In genomic region chr10:26969145-26969926, GRCh38 we compare ENCODE assay signal across 11 cellular contexts.
A peak's percentile ranks its signal among the peaks of the same experiment; 100 is the strongest.
DNase-seq lines count a peak whose midpoint lies in the region; ATAC-seq and FAIRE-seq lines count a peak whose summit lies in the region.
"Had no signal": no experiment of that assay in that cellular context is flagged by ENCODE, and none has a peak within 500 bp of the region (broad histone marks: within the 10 kb centered on the region; RNA-seq: fewer than 3 reads in every experiment).

No MANE protein-coding gene starts in this region.

- H3K9me3 ChIP-seq in small intestine (ENCODE audit: control insufficient read depth, low read depth): no peaks in the 10 kb centered on the region
- H3K9me3 ChIP-seq: vagina had no signal

- intact Hi-C loops in posterior cingulate gyrus (cut with DNase I): no loop called here

- H3K9me3 Mint-ChIP-seq in activated naive CD8-positive, alpha-beta T cell treated with anti-CD3 and anti-CD28 coated beads for 36 hours: no peaks in the 10 kb centered on the region

- H3K36me3 ChIP-seq in small intestine (ENCODE audit: control insufficient read depth in 2 of 2, insufficient read depth in 2 of 2, low read length in 2 of 2): peaks cover 0 to 2% of the 10 kb centered on the region in 2 donors

- no peak overlapping the region for H3K4me3 Mint-ChIP-seq in activated naive CD8-positive, alpha-beta T cell treated with anti-CD3 and anti-CD28 coated beads for 36 hours
- H3K4me3 Mint-ChIP-seq: IgD-negative memory B cell had no signal

- peaks cover 20% of the 10 kb centered on the region for H3K4me1 Mint-ChIP-seq in activated naive CD8-positive, alpha-beta T cell treated with anti-CD3 and anti-CD28 coated beads for 36 hours

- H3K27ac Mint-ChIP-seq in activated naive CD8-positive, alpha-beta T cell treated with anti-CD3 and anti-CD28 coated beads for 36 hours: peak overlapping the region; percentile 83
- H3K27ac Mint-ChIP-seq: IgD-negative memory B cell had no signal

- peaks cover 26% of the 10 kb centered on the region for H3K36me3 Mint-ChIP-seq in activated naive CD8-positive, alpha-beta T cell treated with anti-CD3 and anti-CD28 coated beads for 36 hours

- WGBS in small intestine, 3 donors: 82 to 91% (median 84%) methylated on average over 6 of the region's 6 CpGs

- H3K27me3 ChIP-seq in small intestine (ENCODE audit: control insufficient read depth in 2 of 2, insufficient read depth in 2 of 2, low read length in 2 of 2): no peaks in the 10 kb centered on the region
- H3K27me3 ChIP-seq: vagina had no signal

- no peaks in the 10 kb centered on the region for H3K27me3 Mint-ChIP-seq in activated naive CD8-positive, alpha-beta T cell treated with anti-CD3 and anti-CD28 coated beads for 36 hours
- H3K27me3 Mint-ChIP-seq: IgD-negative memory B cell had no signal

- FAIRE-seq in small intestine (lab: Jason Lieb, UNC) (no peak), frontal cortex (lab: Jason Lieb, UNC) (no peak)

- H3K4me3 ChIP-seq in small intestine (ENCODE audit: low read depth in 1 of 2, low read length in 2 of 2): no peak overlapping the region
- H3K4me3 ChIP-seq: vagina had no signal

- DNase-seq in activated naive CD8-positive, alpha-beta T cell treated with anti-CD3 and anti-CD28 coated beads for 36 hours: peak; percentile 17
- DNase-seq in small intestine (no peak), posterior cingulate gyrus (no peak), NCI-H2029 (lab: John Stamatoyannopoulos, UW) (no peak), frontal cortex (ENCODE audit: low spot score in 2 of 2) (no peak)
- DNase-seq: stimulated activated CD4-positive, alpha-beta T cell treated with anti-CD3 and anti-CD28 coated beads, Interleukin-2, amount 100 ng/mL, for 24 hours had no signal

- H3K4me1 ChIP-seq in small intestine (ENCODE audit: control insufficient read depth in 2 of 2, insufficient read depth in 1 of 2, low read depth in 1 of 2, low read length in 1 of 2): no peaks in the 10 kb centered on the region
- H3K4me1 ChIP-seq: vagina had no signal

- peak; percentile 77 for ATAC-seq in GM18517 (IDR thresholded peaks at IDR 0.05; ENCODE audit: unreplicated experiment)
- peak; percentile 81 for ATAC-seq in GM19467 (IDR thresholded peaks at IDR 0.05; ENCODE audit: unreplicated experiment)
- peak; percentile 72 for ATAC-seq in HG03060 (IDR thresholded peaks at IDR 0.05; ENCODE audit: low read depth, unreplicated experiment)

- H3K27ac ChIP-seq in small intestine (ENCODE audit: low read depth in 1 of 2, low read length in 1 of 2): no peak overlapping the region
- H3K27ac ChIP-seq: vagina had no signal
